In genomic region chrX:8364369-8365141, GRCh38 we compare ENCODE assay signal across 1 cellular context.
TF ChIP-seq lines count a peak whose summit lies in the region.

No MANE protein-coding gene starts in this region.

TF ChIP-seq in WTC11, 78 proteins besides CTCF, POLR2A, EP300 and RAD21 (continued from another document):
- TF ChIP-seq ZNF532 (CRISPR knock-in tag; IDR thresholded peaks at IDR 0.05; ENCODE audit: borderline replicate concordance) = no peak
- TF ChIP-seq ATF1 (CRISPR knock-in tag; IDR thresholded peaks at IDR 0.05) = no peak
- TF ChIP-seq GTF2I (CRISPR knock-in tag; conservative IDR thresholded peaks at IDR 0.05) = no peak
- TF ChIP-seq ZNF317 (CRISPR knock-in tag; IDR thresholded peaks at IDR 0.05; ENCODE audit: borderline replicate concordance, low read depth) = no peak
- TF ChIP-seq AR (CRISPR knock-in tag; IDR thresholded peaks at IDR 0.05) = no peak
- TF ChIP-seq E2F1 (CRISPR knock-in tag; IDR thresholded peaks at IDR 0.05) = no peak
